In the genomic region with DNA sequence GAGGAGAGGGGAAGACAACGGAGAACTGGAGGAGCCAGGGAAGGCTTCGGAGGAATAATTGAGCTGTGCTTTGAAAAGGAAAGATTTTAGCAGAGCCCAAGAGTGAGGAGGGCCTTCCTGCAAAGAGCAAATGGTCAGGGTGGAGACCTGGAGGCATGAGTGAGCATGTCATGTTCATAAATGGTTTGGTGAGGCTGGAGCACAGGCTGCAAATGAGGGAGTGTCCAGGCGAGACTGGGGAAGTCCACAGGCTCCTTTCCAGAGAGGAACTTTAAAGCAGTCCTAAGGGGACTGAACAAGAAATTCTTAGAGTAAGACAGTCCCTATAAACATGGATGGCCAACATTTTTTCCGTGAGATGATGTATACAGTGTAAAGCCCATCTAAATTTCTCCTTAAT, we compare ENCODE assay signal across 15 cellular contexts.
"Had no signal": no experiment of that assay in that cellular context is flagged by ENCODE, and none has a peak within 500 bp of the region (broad histone marks: within the 10 kb centered on the region; RNA-seq: fewer than 3 reads in every experiment).

No MANE protein-coding gene starts in this region.

- FAIRE-seq: endometrium had no signal

- H3K27ac ChIP-seq: spleen, thoracic aorta had no signal

- H3K36me3 ChIP-seq: spleen, thoracic aorta had no signal

- H3K4me1 ChIP-seq: spleen had no signal

- H3K27me3 ChIP-seq: heart left ventricle, spleen had no signal

- H3K4me3 ChIP-seq: heart left ventricle, spleen, thoracic aorta had no signal

- DNase-seq: effector memory CD4-positive, alpha-beta T cell; foreskin melanocyte; heart left ventricle; islet precursor cell; natural killer cell; posterior cingulate gyrus; spleen; stimulated activated CD4-positive, alpha-beta T cell treated with anti-CD3 and anti-CD28 coated beads, Interleukin-15, amount 100 ng/mL, for 24 hours; stimulated activated CD4-positive, alpha-beta T cell treated with anti-CD3 and anti-CD28 coated beads, Interleukin-1b, Interleukin-23, amount 100 ng/mL, for 48 hours; stimulated activated CD4-positive, alpha-beta T cell treated with anti-CD3 and anti-CD28 coated beads, Interleukin-4, amount 100 ng/mL, for 4 hours; stimulated activated naive B cell treated with anti-CD40 and anti-IgM and Interleukin-4, amounts not matched to agents 10 μg/mL and 1 μg/mL and 100 μg/mL, for 72 hours; stimulated activated naive CD8-positive, alpha-beta T cell treated with anti-CD3 and anti-CD28 coated beads, Interleukin-15, amount 100 ng/mL, for 72 hours had no signal

- ATAC-seq: heart left ventricle; natural killer cell; sciatic nerve; stimulated activated naive B cell treated with anti-CD40 and anti-IgM and Interleukin-4, amounts not matched to agents 10 μg/mL and 1 μg/mL and 100 μg/mL, for 72 hours; stimulated activated naive CD8-positive, alpha-beta T cell treated with anti-CD3 and anti-CD28 coated beads, Interleukin-15, amount 100 ng/mL, for 72 hours had no signal

- H3K9me3 ChIP-seq: spleen, thoracic aorta had no signal
